In genomic region chr2:144449028-144449406, GRCh38 we compare ENCODE assay signal across 8 cellular contexts.
DNase-seq lines count a peak whose midpoint lies in the region; ATAC-seq, FAIRE-seq and TF ChIP-seq lines count a peak whose summit lies in the region.

No MANE protein-coding gene starts in this region.

- H3K9me3 Mint-ChIP-seq in naive B cell, result no peaks in the 10 kb centered on the region
- H3K9me3 Mint-ChIP-seq in T-helper 2 cell treated with Interferon-gamma antibody and Interleukin-4, amounts not matched to agents 5 μg/mL and 100 μg/mL, for 36 hours, result no peaks in the 10 kb centered on the region

- H3K4me1 ChIP-seq in duodenal mucosa (ENCODE audit: control insufficient read depth in 1 of 2, insufficient read depth in 2 of 2, low read length in 2 of 2), result peaks cover 0 to 17% of the 10 kb centered on the region in 2 donors

- peaks cover 50 to 79% (median 78%) of the 10 kb centered on the region in 3 donors for H3K4me1 Mint-ChIP-seq in naive B cell
- H3K4me1 Mint-ChIP-seq in T-helper 2 cell treated with Interferon-gamma antibody and Interleukin-4, amounts not matched to agents 5 μg/mL and 100 μg/mL, for 36 hours (ENCODE audit: low read depth), result peaks cover 13% of the 10 kb centered on the region

- FAIRE-seq in GM12891 (lab: Jason Lieb, UNC), result no peak

- TF ChIP-seq CTCF in BJ (IDR thresholded peaks at IDR 0.05; ENCODE audit: insufficient read depth, low read depth, low read length) (peak; percentile 39), HFF-Myc (IDR thresholded peaks at IDR 0.05; ENCODE audit: low read depth, low read length, missing control alignments) (peak; percentile 29), GM10266 (IDR thresholded peaks at IDR 0.05; ENCODE audit: control insufficient read depth, insufficient read depth, low read depth, missing control alignments) (no peak)

- H3K36me3 ChIP-seq in BJ (ENCODE audit: control insufficient read depth, insufficient read depth, low read length) (no peaks in the 10 kb centered on the region), duodenal mucosa (ENCODE audit: control insufficient read depth in 1 of 2, insufficient read depth in 2 of 2, low read length in 2 of 2) (no peaks in the 10 kb centered on the region)

- no peaks in the 10 kb centered on the region for H3K9me3 ChIP-seq in duodenal mucosa (ENCODE audit: control insufficient read depth in 1 of 2, low read length in 2 of 2)

- ATAC-seq in naive B cell (ENCODE audit: low read depth in 2 of 2), result peak; percentile 20 to 55

- H3K4me3 Mint-ChIP-seq in naive B cell, result peak overlapping the region in 1 of 8 donors; percentile 20
- H3K4me3 Mint-ChIP-seq in T-helper 2 cell treated with Interferon-gamma antibody and Interleukin-4, amounts not matched to agents 5 μg/mL and 100 μg/mL, for 36 hours, result no peak overlapping the region

- H3K36me3 Mint-ChIP-seq in naive B cell, result peaks cover 0 to 7% of the 10 kb centered on the region in 2 donors
- peaks cover 2% of the 10 kb centered on the region for H3K36me3 Mint-ChIP-seq in T-helper 2 cell treated with Interferon-gamma antibody and Interleukin-4, amounts not matched to agents 5 μg/mL and 100 μg/mL, for 36 hours (ENCODE audit: low read depth)

- H3K27me3 Mint-ChIP-seq in naive B cell, result no peaks in the 10 kb centered on the region
- no peaks in the 10 kb centered on the region for H3K27me3 Mint-ChIP-seq in T-helper 2 cell treated with Interferon-gamma antibody and Interleukin-4, amounts not matched to agents 5 μg/mL and 100 μg/mL, for 36 hours (ENCODE audit: low read depth)

- CTCF ChIA-PET in BJ (lab: Yijun Ruan, JAX), result interaction anchor here (0.8 to 3.1 kb wide), 5 partner anchors 11 to 469 kb away, joined by 3 to 12 read pairs (median 4); no protein-coding TSS in a partner anchor

- H3K4me3 ChIP-seq in BJ (ENCODE audit: low read depth, low read length) (no peak overlapping the region), HFF-Myc (replicated peaks; ENCODE audit: low read depth, low read length) (no peak overlapping the region), duodenal mucosa (ENCODE audit: low read depth in 1 of 2, low read length in 2 of 2) (peak overlapping the region in 1 of 2 donors; percentile 32)

- H3K27me3 ChIP-seq in BJ (ENCODE audit: control insufficient read depth, insufficient read depth, low read length), result no peaks in the 10 kb centered on the region
- peaks cover 0 to under 1% of the 10 kb centered on the region in 2 donors for H3K27me3 ChIP-seq in duodenal mucosa (ENCODE audit: control insufficient read depth in 1 of 2, insufficient read depth in 2 of 2, low read length in 2 of 2)

- H3K27ac Mint-ChIP-seq in naive B cell, result peak overlapping the region in 4 of 6 donors; percentile 29 to 85 (median 64)
- H3K27ac Mint-ChIP-seq in T-helper 2 cell treated with Interferon-gamma antibody and Interleukin-4, amounts not matched to agents 5 μg/mL and 100 μg/mL, for 36 hours, result no peak overlapping the region

- peak overlapping the region; percentile 20 for H3K27ac ChIP-seq in duodenal mucosa (ENCODE audit: low read depth, low read length)

- TF ChIP-seq POLR2A in GM12891 (IDR thresholded peaks at IDR 0.05; ENCODE audit: low read depth, low read length), result no peak

- DNase-seq in BJ (ENCODE audit: low read depth) (no peak), HFF-Myc (ENCODE audit: extremely low read depth, low read depth) (no peak), naive B cell (no peak), GM12891 (ENCODE audit: insufficient read length, low spot score) (no peak), hepatic stellate cell (ENCODE audit: low spot score) (no peak), GM10266 (ENCODE audit: extremely low spot score) (no peak)
- no peak for DNase-seq in T-helper 2 cell treated with Interferon-gamma antibody and Interleukin-4, amounts not matched to agents 5 μg/mL and 100 μg/mL, for 36 hours (ENCODE audit: low spot score)

- POLR2A ChIA-PET in BJ (lab: Charles Lee), result no interaction called here

- H3K9ac ChIP-seq in duodenal mucosa (ENCODE audit: low read depth in 1 of 2, low read length in 2 of 2), result no peak overlapping the region

TF ChIP-seq in GM12891, 5 proteins besides CTCF, POLR2A, EP300 and RAD21:
- no peak for TF ChIP-seq POU2F2 (IDR thresholded peaks at IDR 0.05; ENCODE audit: low read depth, low read length)
- no peak for TF ChIP-seq POLR2AphosphoS5 (IDR thresholded peaks at IDR 0.05; ENCODE audit: low read depth, low read length)
- TF ChIP-seq SPI1 (IDR thresholded peaks at IDR 0.05; ENCODE audit: low read depth, low read length), result no peak
- TF ChIP-seq TAF1 (IDR thresholded peaks at IDR 0.05; ENCODE audit: low read depth, low read length), result no peak
- TF ChIP-seq PAX5 (IDR thresholded peaks at IDR 0.05; ENCODE audit: insufficient read depth, low read length, severe bottlenecking), result no peak
